5 cellular contexts compared by ENCODE assay signal in the genomic region with DNA sequence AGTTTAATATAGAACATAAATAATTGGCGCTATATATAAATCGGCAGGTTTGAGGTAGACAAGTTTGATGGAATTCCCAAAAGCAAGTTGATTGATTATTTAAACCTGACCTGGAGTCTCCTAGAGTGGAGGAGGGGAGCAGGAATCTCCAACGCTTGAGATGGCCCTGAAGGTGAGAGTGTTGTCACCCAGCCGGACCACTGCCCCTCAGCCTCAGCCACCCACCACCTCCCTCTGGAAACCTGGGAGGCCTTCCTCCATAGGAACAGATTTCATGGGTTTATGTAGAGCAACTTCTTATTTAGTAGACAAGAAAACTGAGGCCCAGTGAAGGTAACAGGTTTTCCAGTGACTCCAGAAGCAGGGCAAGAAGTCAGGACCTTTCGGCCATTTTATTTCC.
"Had no signal": no experiment of that assay in that cellular context is flagged by ENCODE, and none has a peak within 500 bp of the region (broad histone marks: within the 10 kb centered on the region; RNA-seq: fewer than 3 reads in every experiment).

No MANE protein-coding gene starts in this region.

- DNase-seq: IMR-90, KBM-7, KG1 had no signal

- H3K27ac Mint-ChIP-seq: IgD-negative memory B cell had no signal

- H3K4me1 Mint-ChIP-seq: IgD-negative memory B cell had no signal

- H3K4me3 Mint-ChIP-seq: IgD-negative memory B cell had no signal

- H3K27ac ChIP-seq: HL-60 had no signal
